In the genomic region with DNA sequence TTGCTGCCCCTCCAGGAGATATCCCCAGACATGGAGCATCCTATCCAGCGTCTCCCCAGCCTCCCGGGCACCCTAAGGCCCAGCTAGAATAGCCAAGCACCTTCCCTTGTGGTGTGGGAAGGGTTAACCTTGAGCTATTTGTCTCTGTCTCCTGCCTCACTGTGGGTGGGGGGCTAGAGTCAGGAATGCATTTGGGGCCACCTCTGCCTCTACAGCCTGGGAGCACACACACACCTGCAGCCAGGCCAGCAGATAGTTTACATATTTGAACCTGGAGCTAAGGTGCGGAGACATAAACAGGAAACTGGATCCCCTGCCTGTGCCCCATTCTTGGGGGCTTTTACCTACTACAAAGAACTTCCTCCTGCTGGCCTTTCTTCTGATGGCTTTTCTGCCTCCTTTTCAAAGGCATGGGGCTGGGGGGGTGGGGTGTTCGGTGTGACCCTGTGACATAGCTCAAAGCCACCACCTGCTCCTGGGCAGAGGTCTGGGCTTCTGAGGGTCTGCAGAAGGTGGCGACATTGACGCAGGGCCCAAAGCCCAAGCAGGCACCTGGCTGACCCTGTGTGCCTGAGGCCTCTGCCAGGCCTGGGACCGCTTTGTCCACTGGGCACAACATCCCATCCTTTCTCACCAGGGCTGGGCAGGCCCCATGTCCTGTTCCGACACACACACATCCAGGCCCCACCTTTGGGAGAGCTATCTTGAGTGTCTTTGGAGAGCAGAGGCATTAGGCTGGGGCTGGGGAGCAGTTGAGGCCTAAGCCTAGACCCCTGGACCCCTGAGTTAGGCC, we compare ENCODE assay signal across 17 cellular contexts. TPM values are rescaled to one million over a fixed set of nuclear protein-coding genes. Genes with fewer than 3 reads are reported as not detected.
A peak's percentile ranks its signal among the peaks of the same experiment; 100 is the strongest.
DNase-seq lines count a peak whose midpoint lies in the region; ATAC-seq, FAIRE-seq and TF ChIP-seq lines count a peak whose summit lies in the region.
"Had no signal": no experiment of that assay in that cellular context is flagged by ENCODE, and none has a peak within 500 bp of the region (broad histone marks: within the 10 kb centered on the region; RNA-seq: fewer than 3 reads in every experiment).

No MANE protein-coding gene starts in this region.

- H3K9ac ChIP-seq in BLaER1 (no peak overlapping the region), HUES6 (ENCODE audit: low read length) (peak overlapping the region; percentile 58), endodermal cell (ENCODE audit: extremely low read depth, low read length, poor library complexity, severe bottlenecking) (no peak overlapping the region), kidney (ENCODE audit: low read length in 2 of 2) (no peak overlapping the region)

- H3K9me3 Mint-ChIP-seq in endodermal cell, result no peaks in the 10 kb centered on the region

- 0 out of 2 replicates have a peak overlapping the region, but pooled peaks have one; percentile 7 for H3K27ac ChIP-seq in BLaER1
- peak overlapping the region; percentile 69 for H3K27ac ChIP-seq in HUES6 (ENCODE audit: low read depth, low read length)
- no peak overlapping the region for H3K27ac ChIP-seq in endodermal cell (ENCODE audit: low read depth, low read length)
- H3K27ac ChIP-seq in kidney (ENCODE audit: low read depth in 2 of 2, low read length in 2 of 2), result no peak overlapping the region
- H3K27ac ChIP-seq: C4-2B, SJCRH30 had no signal

- TF ChIP-seq CTCF in endodermal cell (conservative IDR thresholded peaks at IDR 0.05) (no peak), kidney (IDR thresholded peaks at IDR 0.05; ENCODE audit: borderline replicate concordance, extremely low read depth, insufficient read depth) (no peak)

- WGBS in endodermal cell (ENCODE audit: insufficient coverage in 1 of 2, insufficient read length in 1 of 2), 2 experiments, result 75 to 100% methylated on average over 3 to 8 of the region's 8 CpGs

- peak; percentile 92 for DNase-seq in endodermal cell
- DNase-seq in kidney, result peak; percentile 35
- DNase-seq in stimulated activated CD4-positive, alpha-beta T cell treated with anti-CD3 and anti-CD28 coated beads, Interleukin-4, amount 100 ng/mL, for 1 hour, result no peak
- DNase-seq in NOMO-1 treated with dmso at 0.1 percent for 144 hours (lab: John Stamatoyannopoulos, UW; ENCODE audit: unreplicated experiment), result no peak
- DNase-seq: NCI-H1930, NCI-H2171, NCI-H446 treated with DMSO at 0.1 percent for 48 hours, NCI-H82, RPMI8226, SJCRH30 had no signal

- H3K27me3 Mint-ChIP-seq in endodermal cell (ENCODE audit: insufficient read depth), result no peaks in the 10 kb centered on the region

- H3K36me3 ChIP-seq in BLaER1 (no peaks in the 10 kb centered on the region), HUES6 (ENCODE audit: control insufficient read depth, insufficient read depth, low read length) (no peaks in the 10 kb centered on the region), endodermal cell (ENCODE audit: control insufficient read depth, insufficient read depth, low read length) (no peaks in the 10 kb centered on the region), kidney (ENCODE audit: control insufficient read depth in 1 of 2, insufficient read depth in 2 of 2, low read length in 2 of 2) (no peaks in the 10 kb centered on the region)
- H3K36me3 ChIP-seq: SJCRH30 had no signal

- no peaks in the 10 kb centered on the region for H3K27me3 ChIP-seq in BLaER1
- no peaks in the 10 kb centered on the region for H3K27me3 ChIP-seq in HUES6 (ENCODE audit: control insufficient read depth, insufficient read depth, low read length)
- no peaks in the 10 kb centered on the region for H3K27me3 ChIP-seq in endodermal cell (ENCODE audit: control insufficient read depth, insufficient read depth, low read length, poor library complexity, severe bottlenecking)
- H3K27me3 ChIP-seq: SJCRH30 had no signal

- no peak overlapping the region for H3K4me3 ChIP-seq in BLaER1
- no peak overlapping the region for H3K4me3 ChIP-seq in HUES6 (ENCODE audit: low read depth, low read length)
- H3K4me3 ChIP-seq in endodermal cell (ENCODE audit: low read length), result no peak overlapping the region
- no peak overlapping the region for H3K4me3 ChIP-seq in kidney (ENCODE audit: low read length in 2 of 2)
- H3K4me3 ChIP-seq: SJCRH30 had no signal

- H4K20me1 ChIP-seq in BLaER1, result no peaks in the 10 kb centered on the region

- no peaks in the 10 kb centered on the region for H3K9me3 ChIP-seq in BLaER1
- no peaks in the 10 kb centered on the region for H3K9me3 ChIP-seq in HUES6 (ENCODE audit: control insufficient read depth, insufficient read depth, low read depth, low read length)
- H3K9me3 ChIP-seq in endodermal cell (ENCODE audit: control insufficient read depth, low read length), result no peaks in the 10 kb centered on the region
- H3K9me3 ChIP-seq in kidney (ENCODE audit: control insufficient read depth in 1 of 2, low read length in 2 of 2), result no peaks in the 10 kb centered on the region
- H3K9me3 ChIP-seq: SJCRH30 had no signal

- ATAC-seq in GM18870 (IDR thresholded peaks at IDR 0.05; ENCODE audit: unreplicated experiment) (no peak), GM19455 (IDR thresholded peaks at IDR 0.05; ENCODE audit: unreplicated experiment) (no peak)

- intact Hi-C loops in kidney (cut with DNase I), result no loop called here

- no peaks in the 10 kb centered on the region for H3K36me3 Mint-ChIP-seq in endodermal cell (ENCODE audit: low read depth)

- peak overlapping the region; percentile 84 for H3K27ac Mint-ChIP-seq in endodermal cell

- FAIRE-seq in kidney (lab: Jason Lieb, UNC), result no peak
- FAIRE-seq: A204.1 had no signal

- H3K4me1 ChIP-seq in BLaER1, result peaks cover 47% of the 10 kb centered on the region
- peaks cover 22% of the 10 kb centered on the region for H3K4me1 ChIP-seq in HUES6 (ENCODE audit: control insufficient read depth, insufficient read depth, low read length)
- H3K4me1 ChIP-seq in endodermal cell (ENCODE audit: control insufficient read depth, insufficient read depth, low read length), result no peaks in the 10 kb centered on the region
- peaks cover 0 to 4% of the 10 kb centered on the region in 2 donors for H3K4me1 ChIP-seq in kidney (ENCODE audit: control insufficient read depth in 1 of 2, insufficient read depth in 1 of 2, low read depth in 1 of 2, low read length in 2 of 2)

- H3K4me3 Mint-ChIP-seq in endodermal cell, result no peak overlapping the region

- H3K4me2 ChIP-seq in BLaER1, result no peak overlapping the region

- peaks cover 21% of the 10 kb centered on the region for H3K4me1 Mint-ChIP-seq in endodermal cell

RNA-seq across cellular contexts. Expression of a gene that starts 34.2 kb away (rescaled TPM):
- total RNA-seq in endodermal cell (1 to 10 TPM in 1 of 2 donors, under 1 TPM in 1; 0.35 to 1.1 TPM), kidney (19.6 TPM)
- polyA plus RNA-seq in endodermal cell (2013, experiment 1 of 2), result 0.25 TPM
- polyA plus RNA-seq in endodermal cell (2013, experiment 2 of 2), result 0.17 TPM
- 132 TPM for polyA plus RNA-seq in kidney (ENCODE audit: insufficient read depth, low read depth, low replicate concordance)
- total RNA-seq: LHCN-M2, SJCRH30 had no signal

Comparison
In these comparisons a context has a peak if more than half of its experiments do, and no peak if none do; other contexts are left out.
1. H3K27ac ChIP-seq: peak in BLaER1 (single experiment) and HUES6 (single experiment); none in endodermal cell (single experiment) and kidney (0 of 2).
2. DNase-seq: peak in endodermal cell (single experiment) and kidney (single experiment); none in stimulated activated CD4-positive, alpha-beta T cell treated with anti-CD3 and anti-CD28 coated beads, Interleukin-4, amount 100 ng/mL, for 1 hour (single experiment) and NOMO-1 treated with dmso at 0.1 percent for 144 hours (single experiment).